In the genomic region with DNA sequence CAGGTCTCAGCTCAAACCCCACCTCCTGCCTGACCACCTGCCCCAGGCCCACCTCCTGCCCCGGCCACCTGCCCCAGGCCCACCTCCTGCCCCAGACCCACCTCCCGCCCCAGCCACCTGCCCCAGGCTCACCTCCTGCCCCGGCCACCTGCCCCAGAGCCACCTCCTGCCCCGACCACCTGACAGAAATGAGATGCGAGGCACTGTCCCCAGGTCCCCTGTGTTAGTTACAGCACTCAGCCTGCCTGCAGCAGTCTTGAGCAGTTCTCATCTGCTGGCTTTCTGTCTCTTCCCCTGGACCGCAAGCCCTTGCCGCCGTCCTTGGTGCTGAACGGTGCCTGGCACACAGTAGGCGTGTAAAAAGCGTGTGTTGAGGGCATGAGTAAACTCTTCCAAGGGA, we compare ENCODE assay signal across 1 cellular context.
TF ChIP-seq lines count a peak whose summit lies in the region.

No MANE protein-coding gene starts in this region.

TF ChIP-seq in endothelial cell of umbilical vein, 7 proteins besides CTCF, POLR2A, EP300 and RAD21:
- TF ChIP-seq JUN (IDR thresholded peaks at IDR 0.05; ENCODE audit: borderline replicate concordance, insufficient read depth, insufficient read length, low read depth): no peak
- no peak for TF ChIP-seq MYC (IDR thresholded peaks at IDR 0.05; ENCODE audit: low read depth, low read length)
- TF ChIP-seq, protein P1, sequence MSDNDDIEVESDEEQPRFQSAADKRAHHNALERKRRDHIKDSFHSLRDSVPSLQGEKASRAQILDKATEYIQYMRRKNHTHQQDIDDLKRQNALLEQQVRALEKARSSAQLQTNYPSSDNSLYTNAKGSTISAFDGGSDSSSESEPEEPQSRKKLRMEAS (IDR thresholded peaks at IDR 0.05; ENCODE audit: insufficient read depth, insufficient read length): no peak
- no peak for TF ChIP-seq FOS (IDR thresholded peaks at IDR 0.05; ENCODE audit: borderline replicate concordance, insufficient read depth, low read length)
- TF ChIP-seq EZH2 (IDR thresholded peaks at IDR 0.05; ENCODE audit: borderline replicate concordance, low read depth, low read length, severe bottlenecking): no peak
- TF ChIP-seq GATA2 (IDR thresholded peaks at IDR 0.05; ENCODE audit: insufficient read depth, insufficient read length, low read depth, low read length): no peak
- TF ChIP-seq POLR2AphosphoS5 (IDR thresholded peaks at IDR 0.05; ENCODE audit: insufficient read depth, low read depth, low read length): no peak
